In genomic region chr11:208917-209260, GRCh38 we compare ENCODE assay signal across 8 cellular contexts. TPM values are rescaled to one million over a fixed set of nuclear protein-coding genes. Genes with fewer than 3 reads are reported as not detected.
DNase-seq lines count a peak whose midpoint lies in the region; ATAC-seq and TF ChIP-seq lines count a peak whose summit lies in the region.

No MANE protein-coding gene starts in this region.

- no peak overlapping the region for H2BK15ac ChIP-seq in H9 (ENCODE audit: low read depth, low read length)

- intact Hi-C loops in heart right ventricle (cut with DNase I) = loop anchor here in 5 of 10 donors (1.0 to 10.0 kb wide), 6 partner anchors 27 to 296 kb away; partner anchors contain the start of genes PSMD13 (in 3 of the 5), SIRT3 (in 3 of the 5) and RNH1 (in 1 of the 5)

- no peak overlapping the region for H2BK12ac ChIP-seq in H9 (ENCODE audit: insufficient read length, low read depth, low read length)

- H3K27ac Mint-ChIP-seq in H9 = peak overlapping the region in 1 of 3 experiments; percentile 53; a peak in 1 of 7 replicates

- no peak overlapping the region for H3K23ac ChIP-seq in H9 (ENCODE audit: insufficient read length, low read depth, low read length)

- peak overlapping the region; percentile 96 for H3K4me3 ChIP-seq in WI38 (ENCODE audit: low read depth, low read length)
- H3K4me3 ChIP-seq in heart right ventricle = peak overlapping the region; percentile 79 to 96 (median 90)
- peak overlapping the region; percentile 96 for H3K4me3 ChIP-seq in skeletal muscle satellite cell (ENCODE audit: low read length)

- peaks cover 0 to 65% (median 32%) of the 10 kb centered on the region in 9 donors for H3K36me3 ChIP-seq in heart right ventricle
- peaks cover 64% of the 10 kb centered on the region for H3K36me3 ChIP-seq in skeletal muscle satellite cell (ENCODE audit: insufficient read depth, low read length)

- peaks cover 5 to 17% of the 10 kb centered on the region in 2 experiments for H3K4me1 Mint-ChIP-seq in H9

- peak in 4 of 8 donors; percentile 0 to 10 (median 4) for ATAC-seq in heart right ventricle
- no peak for ATAC-seq in HG03565 (IDR thresholded peaks at IDR 0.05; ENCODE audit: unreplicated experiment)

- H3K9ac ChIP-seq in H9 (ENCODE audit: extremely low read depth, insufficient read length, low read length) (peak overlapping the region; percentile 54), skeletal muscle satellite cell (ENCODE audit: low read depth, low read length) (peak overlapping the region; percentile 99)

- no peaks in the 10 kb centered on the region for H3K9me3 Mint-ChIP-seq in H9

- no peak overlapping the region for H3K18ac ChIP-seq in H9 (ENCODE audit: insufficient read length, low read depth, low read length)

- H3K4ac ChIP-seq in H9 (ENCODE audit: low read depth, low read length) = no peak overlapping the region

- peaks cover 31 to 64% (median 56%) of the 10 kb centered on the region in 3 experiments for H3K36me3 Mint-ChIP-seq in H9 (ENCODE audit: insufficient read depth in 1 of 3, low read depth in 3 of 3)

- H4K5ac ChIP-seq in H9 (ENCODE audit: insufficient read length, low read depth, low read length) = no peak overlapping the region

- H3K4me2 ChIP-seq in H9 (ENCODE audit: insufficient read depth, insufficient read length, low read length) (peak overlapping the region; percentile 81), skeletal muscle satellite cell (ENCODE audit: low read length) (peak overlapping the region; percentile 98)

- H2BK20ac ChIP-seq in H9 (ENCODE audit: low read depth, low read length, poor library complexity, severe bottlenecking) = no peak overlapping the region

- H3T11ph ChIP-seq in H9 (ENCODE audit: low read length) = no peak overlapping the region

- H4K91ac ChIP-seq in H9 (ENCODE audit: insufficient read length, low read depth, low read length) = no peak overlapping the region

- H3K27me3 ChIP-seq in H9 (ENCODE audit: insufficient read depth, low read length) = no peaks in the 10 kb centered on the region
- H3K27me3 ChIP-seq in heart right ventricle = no peaks in the 10 kb centered on the region
- no peaks in the 10 kb centered on the region for H3K27me3 ChIP-seq in skeletal muscle satellite cell (ENCODE audit: control insufficient read depth, insufficient read depth, low read length)

- H3K9me3 ChIP-seq in H9 (ENCODE audit: control insufficient read depth, low read depth, low read length) (no peaks in the 10 kb centered on the region), heart right ventricle (no peaks in the 10 kb centered on the region), skeletal muscle satellite cell (replicated peaks; ENCODE audit: low read length) (no peaks in the 10 kb centered on the region)

- peaks cover 21% of the 10 kb centered on the region for H3K23me2 ChIP-seq in H9 (ENCODE audit: insufficient read length, low read depth, low read length, poor library complexity, severe bottlenecking)

- no peak overlapping the region for H3K56ac ChIP-seq in H9 (ENCODE audit: insufficient read length, low read depth, low read length)

- WGBS in H9 (ENCODE audit: extremely low coverage, insufficient read length, low lambda C conversion rate) = no CpG with 5 or more reads among the region's 26 CpGs
- WGBS in heart right ventricle, 2 donors = 0 to 1% methylated on average over 22 to 26 of the region's 26 CpGs

- H2AFZ ChIP-seq in H9 (ENCODE audit: low read length) = no peak overlapping the region

- H2AK5ac ChIP-seq in H9 (ENCODE audit: insufficient read length, low read length) = no peak overlapping the region

- no peaks in the 10 kb centered on the region; the same call in 1 of the 2 replicates for H3K79me2 ChIP-seq in H9 (ENCODE audit: insufficient read depth, low read length)

- no peak overlapping the region for H2BK5ac ChIP-seq in H9 (ENCODE audit: insufficient read length, low read length)

- no peaks in the 10 kb centered on the region for H3K27me3 Mint-ChIP-seq in H9 (ENCODE audit: low read depth)

- H2BK120ac ChIP-seq in H9 (ENCODE audit: low read depth, low read length, poor library complexity, severe bottlenecking) = no peak overlapping the region

- no peak overlapping the region for H4K8ac ChIP-seq in H9 (replicated peaks; ENCODE audit: insufficient read length, low read depth, low read length)

- no peaks in the 10 kb centered on the region for H4K20me1 ChIP-seq in H9 (ENCODE audit: control insufficient read depth, insufficient read depth, insufficient read length)

- H3K4me1 ChIP-seq in H9 (ENCODE audit: insufficient read depth, low read length) = no peaks in the 10 kb centered on the region; the same call in 1 of the 2 replicates
- peaks cover 20 to 57% (median 39%) of the 10 kb centered on the region in 9 donors for H3K4me1 ChIP-seq in heart right ventricle
- H3K4me1 ChIP-seq in skeletal muscle satellite cell (ENCODE audit: control insufficient read depth, insufficient read depth, low read length) = peaks cover 37% of the 10 kb centered on the region

- H3K14ac ChIP-seq in H9 (ENCODE audit: insufficient read depth, low read length) = no peak overlapping the region

- H3K79me1 ChIP-seq in H9 (ENCODE audit: insufficient read depth, low read depth, low read length, poor library complexity, severe bottlenecking) = peaks cover 5% of the 10 kb centered on the region

- peak overlapping the region; percentile 93 to 97 for H3K4me3 Mint-ChIP-seq in H9

- DNase-seq in H9 (no peak), heart right ventricle (peak in 1 of 2 donors; percentile 35), kidney glomerular epithelial cell (lab: John Stamatoyannopoulos, UW) (no peak), COLO668 (lab: John Stamatoyannopoulos, UW; ENCODE audit: unreplicated experiment) (no peak), AG08396 (ENCODE audit: low spot score) (no peak)

- no peak for TF ChIP-seq CTCF in H9 (conservative IDR thresholded peaks at IDR 0.05)
- no peak for TF ChIP-seq CTCF in WI38 (IDR thresholded peaks at IDR 0.05; ENCODE audit: low read depth, low read length)
- TF ChIP-seq CTCF in heart right ventricle (IDR thresholded peaks at IDR 0.05) = no peak

- H3K27ac ChIP-seq in H9 (ENCODE audit: insufficient read length, low read depth, low read length) (no peak overlapping the region), heart right ventricle (peak overlapping the region; percentile 96 to 100 (median 98))

RNA-seq across cellular contexts. Expression of gene RIC8A, which starts 1.4 kb away (rescaled TPM):
- total RNA-seq in H9 (2021) (94.9 and 98.1 TPM in 2 replicates), heart right ventricle (10 to 100 TPM; 38.4 to 82.1 (median 59.5) TPM)
- polyA plus RNA-seq in heart right ventricle = 10 to 100 TPM; 38.6 to 76.4 TPM
- total RNA-seq in skeletal muscle satellite cell (2012; rRNA removed) = 149 and 154 TPM in 2 replicates

RNA-seq across cellular contexts. Expression of gene BET1L, which starts 1.7 kb away (rescaled TPM):
- total RNA-seq in H9 (2021) = 44.1 and 49.4 TPM in 2 replicates
- 10 to 100 TPM; 18.7 to 32.0 (median 20.7) TPM for total RNA-seq in heart right ventricle
- 10 to 100 TPM; 12.4 to 23.5 TPM for polyA plus RNA-seq in heart right ventricle
- total RNA-seq in skeletal muscle satellite cell (2012; rRNA removed) = 14.7 and 19.0 TPM in 2 replicates

RNA-seq across cellular contexts. Expression of gene SCGB1C1, which starts 16.0 kb away (rescaled TPM):
- total RNA-seq in H9 (2021) = not detected in 2 replicates
- not detected for total RNA-seq in heart right ventricle
- not detected for polyA plus RNA-seq in heart right ventricle
- total RNA-seq in skeletal muscle satellite cell (2012; rRNA removed) = not detected in 2 replicates

RNA-seq across cellular contexts. Expression of gene SIRT3, which starts 27.3 kb away (rescaled TPM):
- total RNA-seq in H9 (2021) (13.2 and 13.9 TPM in 2 replicates), heart right ventricle (10 to 100 TPM; 33.1 to 50.2 (median 35.5) TPM)
- 10 to 100 TPM; 18.5 to 23.3 TPM for polyA plus RNA-seq in heart right ventricle
- total RNA-seq in skeletal muscle satellite cell (2012; rRNA removed) = 4.8 and 5.3 TPM in 2 replicates

RNA-seq across cellular contexts. Expression of gene PSMD13, which starts 27.9 kb away (rescaled TPM):
- total RNA-seq in H9 (2021) = 141 and 148 TPM in 2 replicates
- 100 to 1,000 TPM in 3 of 10 donors, 10 to 100 TPM in 7; 78.7 to 110 (median 90.4) TPM for total RNA-seq in heart right ventricle
- 100 to 1,000 TPM; 129 to 163 TPM for polyA plus RNA-seq in heart right ventricle
- 121 and 135 TPM in 2 replicates for total RNA-seq in skeletal muscle satellite cell (2012; rRNA removed)
